ENCODE assay signal across 35 cellular contexts in genomic region chr1:69029649-69030048, GRCh38.
"Had no signal": no experiment of that assay in that cellular context is flagged by ENCODE, and none has a peak within 500 bp of the region (broad histone marks: within the 10 kb centered on the region; RNA-seq: fewer than 3 reads in every experiment).

No MANE protein-coding gene starts in this region.

- H3K4me1 Mint-ChIP-seq: activated B cell treated with CpG ODN at 0.5 μM for 24 hours; activated naive CD4-positive, alpha-beta T cell treated with anti-CD3 and anti-CD28 coated beads, Interleukin-2, amount 50 U/mL, for 24 hours; activated naive CD8-positive, alpha-beta T cell treated with anti-CD3 and anti-CD28 coated beads for 36 hours; activated naive CD8-positive, alpha-beta T cell treated with anti-CD3 and anti-CD28 coated beads, Interleukin-2, amount 50 U/mL, for 24 hours; activated T-helper 17 cell treated with anti-CD3 and anti-CD28 coated beads, Interleukin-2, amount 50 U/mL, for 72 hours; brain; central memory CD8-positive, alpha-beta T cell; endodermal cell; T-helper 17 cell had no signal

- H3K4me3 Mint-ChIP-seq: activated B cell treated with CpG ODN at 0.5 μM for 24 hours; activated CD8-positive, alpha-beta T cell treated with anti-CD3 and anti-CD28 coated beads for 36 hours; activated naive CD4-positive, alpha-beta T cell treated with anti-CD3 and anti-CD28 coated beads for 36 hours; activated naive CD4-positive, alpha-beta T cell treated with anti-CD3 and anti-CD28 coated beads, Interleukin-2, amount 50 U/mL, for 24 hours; activated naive CD8-positive, alpha-beta T cell treated with anti-CD3 and anti-CD28 coated beads for 36 hours; activated naive CD8-positive, alpha-beta T cell treated with anti-CD3 and anti-CD28 coated beads, Interleukin-2, amount 50 U/mL, for 24 hours; activated T-cell treated with anti-CD3 and anti-CD28 coated beads, Interleukin-2, amount 50 U/mL, for 4 hours; activated T-helper 17 cell treated with anti-CD3 and anti-CD28 coated beads, Interleukin-2, amount 50 U/mL, for 72 hours; brain; central memory CD8-positive, alpha-beta T cell; dendritic cell treated with granulocyte-macrophage colony-stimulating factor and Interleukin-4, amounts not matched to agents 40 ng/mL and 50 ng/mL, for 4 days; endodermal cell; T-helper 17 cell; T-helper 2 cell treated with Interferon-gamma antibody and Interleukin-4, amounts not matched to agents 5 μg/mL and 100 μg/mL, for 36 hours had no signal

- H3K79me2 ChIP-seq: hepatocyte had no signal

- ATAC-seq: activated CD4-positive, CD25-positive, alpha-beta regulatory T cell treated with anti-CD3 and anti-CD28 coated beads, Interleukin-2, amount 50 U/mL, for 24 hours; activated CD8-positive, alpha-beta T cell treated with anti-CD3 and anti-CD28 coated beads for 36 hours; activated naive CD8-positive, alpha-beta T cell treated with anti-CD3 and anti-CD28 coated beads, Interleukin-2, amount 50 U/mL, for 24 hours; activated T-cell treated with anti-CD3 and anti-CD28 coated beads, Interleukin-2, amount 50 U/mL, for 4 hours; activated T-helper 17 cell treated with anti-CD3 and anti-CD28 coated beads, Interleukin-2, amount 50 U/mL, for 72 hours; gastroesophageal sphincter; heart right ventricle; T-helper 17 cell had no signal

- H3K4me3 ChIP-seq: adrenal gland, ascending aorta, breast epithelium, coronary artery, dorsolateral prefrontal cortex, esophagus muscularis mucosa, gastroesophageal sphincter, heart right ventricle, hepatocyte had no signal

- H3K4me2 ChIP-seq: hepatocyte had no signal

- H2AFZ ChIP-seq: hepatocyte had no signal

- H3K27me3 ChIP-seq: adrenal gland, ascending aorta, breast epithelium, dorsolateral prefrontal cortex, esophagus muscularis mucosa, gastroesophageal sphincter, heart right ventricle, hepatocyte had no signal

- H3K27me3 Mint-ChIP-seq: activated B cell treated with CpG ODN at 0.5 μM for 24 hours; activated CD8-positive, alpha-beta T cell treated with anti-CD3 and anti-CD28 coated beads for 36 hours; activated naive CD4-positive, alpha-beta T cell treated with anti-CD3 and anti-CD28 coated beads, Interleukin-2, amount 50 U/mL, for 24 hours; activated naive CD8-positive, alpha-beta T cell treated with anti-CD3 and anti-CD28 coated beads for 36 hours; activated naive CD8-positive, alpha-beta T cell treated with anti-CD3 and anti-CD28 coated beads, Interleukin-2, amount 50 U/mL, for 24 hours; activated T-helper 17 cell treated with anti-CD3 and anti-CD28 coated beads, Interleukin-2, amount 50 U/mL, for 72 hours; brain; central memory CD8-positive, alpha-beta T cell; dendritic cell treated with granulocyte-macrophage colony-stimulating factor and Interleukin-4, amounts not matched to agents 40 ng/mL and 50 ng/mL, for 4 days; T-helper 17 cell had no signal

- H3K27ac ChIP-seq: adrenal gland, ascending aorta, breast epithelium, coronary artery, dorsolateral prefrontal cortex, esophagus muscularis mucosa, gastroesophageal sphincter, heart right ventricle, hepatocyte, WERI-Rb-1 had no signal

- H3K27ac Mint-ChIP-seq: activated B cell treated with CpG ODN at 0.5 μM for 24 hours; activated CD8-positive, alpha-beta T cell treated with anti-CD3 and anti-CD28 coated beads for 36 hours; activated naive CD4-positive, alpha-beta T cell treated with anti-CD3 and anti-CD28 coated beads for 36 hours; activated naive CD4-positive, alpha-beta T cell treated with anti-CD3 and anti-CD28 coated beads, Interleukin-2, amount 50 U/mL, for 24 hours; activated naive CD8-positive, alpha-beta T cell treated with anti-CD3 and anti-CD28 coated beads for 36 hours; activated naive CD8-positive, alpha-beta T cell treated with anti-CD3 and anti-CD28 coated beads, Interleukin-2, amount 50 U/mL, for 24 hours; activated T-helper 17 cell treated with anti-CD3 and anti-CD28 coated beads, Interleukin-2, amount 50 U/mL, for 72 hours; brain; dendritic cell treated with granulocyte-macrophage colony-stimulating factor and Interleukin-4, amounts not matched to agents 40 ng/mL and 50 ng/mL, for 4 days; endodermal cell; T-helper 17 cell; T-helper 2 cell treated with Interferon-gamma antibody and Interleukin-4, amounts not matched to agents 5 μg/mL and 100 μg/mL, for 36 hours had no signal

- H3K36me3 Mint-ChIP-seq: activated naive CD8-positive, alpha-beta T cell treated with anti-CD3 and anti-CD28 coated beads for 36 hours had no signal

- H3K36me3 ChIP-seq: adrenal gland, ascending aorta, breast epithelium, esophagus muscularis mucosa, gastroesophageal sphincter, heart right ventricle, WERI-Rb-1 had no signal

- H3K4me1 ChIP-seq: adrenal gland, ascending aorta, breast epithelium, esophagus muscularis mucosa, gastroesophageal sphincter, heart right ventricle had no signal

- DNase-seq: activated B cell treated with CpG ODN at 0.5 μM for 24 hours; activated CD4-positive, alpha-beta T cell treated with anti-CD3 and anti-CD28 coated beads for 48 hours; activated CD4-positive, alpha-beta T cell treated with anti-CD3 and anti-CD28 coated beads, Interleukin-2, amount 50 U/mL, for 1 hour; activated CD4-positive, alpha-beta T cell treated with anti-CD3 and anti-CD28 coated beads, Interleukin-2, amount 50 U/mL, for 48 hours; activated CD8-positive, alpha-beta memory T cell treated with anti-CD3 and anti-CD28 coated beads for 24 hours; activated CD8-positive, alpha-beta T cell treated with anti-CD3 and anti-CD28 coated beads for 36 hours; activated effector memory CD4-positive, alpha-beta T cell treated with anti-CD3 and anti-CD28 coated beads, Interleukin-2, amount 50 U/mL, for 16 hours; activated naive CD4-positive, alpha-beta T cell treated with anti-CD3 and anti-CD28 coated beads for 36 hours; activated naive CD8-positive, alpha-beta T cell treated with anti-CD3 and anti-CD28 coated beads for 36 hours; activated naive CD8-positive, alpha-beta T cell treated with anti-CD3 and anti-CD28 coated beads, Interleukin-2, amount 50 U/mL, for 24 hours; activated T-cell treated with anti-CD3 and anti-CD28 coated beads, Interleukin-2, amount 50 U/mL, for 4 hours; adrenal gland; amygdala; dorsolateral prefrontal cortex; effector memory CD4-positive, alpha-beta T cell; endodermal cell; erythroblast; foreskin melanocyte; heart right ventricle; T-helper 17 cell; T1000; WERI-Rb-1 had no signal
